In the genomic region with DNA sequence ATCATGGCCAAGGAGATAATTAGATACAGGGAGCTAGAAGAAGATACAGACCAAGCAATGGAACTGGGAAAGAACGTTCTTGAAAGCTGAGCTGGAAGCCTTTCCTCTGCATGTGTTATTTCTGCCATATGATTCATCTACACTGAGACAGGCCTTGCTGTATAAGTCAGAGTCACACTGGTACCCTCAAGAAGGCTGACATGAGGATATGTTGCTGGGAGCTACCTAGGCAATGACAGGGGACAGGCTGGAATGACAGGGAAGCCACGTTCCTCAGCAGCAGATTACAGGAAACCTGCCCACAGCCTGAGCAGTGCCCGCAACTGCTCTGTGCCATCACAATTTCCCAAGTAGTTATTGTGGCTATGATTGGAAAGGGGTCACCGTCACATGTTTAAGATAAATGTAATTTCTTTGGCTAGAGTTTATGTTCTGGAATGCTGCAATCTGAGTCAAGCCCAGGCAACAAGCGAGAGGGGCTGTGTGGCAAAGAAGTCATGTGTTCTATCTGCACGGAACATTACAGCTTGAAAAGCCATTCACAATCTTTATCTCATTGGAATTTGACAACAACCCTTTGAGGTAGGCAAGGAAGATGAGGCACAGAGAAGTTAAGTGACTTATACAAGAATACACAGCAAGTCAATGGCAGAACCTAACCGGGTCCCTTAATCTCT, we compare ENCODE assay signal across 1 cellular context.
TF ChIP-seq lines count a peak whose summit lies in the region.

No MANE protein-coding gene starts in this region.

TF ChIP-seq in IMR-90, 13 proteins besides CTCF, POLR2A, EP300 and RAD21 (continued from another document):
- TF ChIP-seq, protein P1, sequence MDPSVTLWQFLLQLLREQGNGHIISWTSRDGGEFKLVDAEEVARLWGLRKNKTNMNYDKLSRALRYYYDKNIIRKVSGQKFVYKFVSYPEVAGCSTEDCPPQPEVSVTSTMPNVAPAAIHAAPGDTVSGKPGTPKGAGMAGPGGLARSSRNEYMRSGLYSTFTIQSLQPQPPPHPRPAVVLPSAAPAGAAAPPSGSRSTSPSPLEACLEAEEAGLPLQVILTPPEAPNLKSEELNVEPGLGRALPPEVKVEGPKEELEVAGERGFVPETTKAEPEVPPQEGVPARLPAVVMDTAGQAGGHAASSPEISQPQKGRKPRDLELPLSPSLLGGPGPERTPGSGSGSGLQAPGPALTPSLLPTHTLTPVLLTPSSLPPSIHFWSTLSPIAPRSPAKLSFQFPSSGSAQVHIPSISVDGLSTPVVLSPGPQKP (IDR thresholded peaks at IDR 0.05; ENCODE audit: borderline replicate concordance, low read depth, low read length), result no peak
- TF ChIP-seq FOS (IDR thresholded peaks at IDR 0.05; ENCODE audit: low read depth, low read length), result peak; percentile 66; the same call in 1 of the 2 replicates
- no peak for TF ChIP-seq NFE2L2 (IDR thresholded peaks at IDR 0.05; ENCODE audit: low read depth, low read length)
- TF ChIP-seq CHD1 (IDR thresholded peaks at IDR 0.05; ENCODE audit: low read depth, low read length), result no peak
- peak; percentile 82 for TF ChIP-seq CEBPB (IDR thresholded peaks at IDR 0.05; ENCODE audit: low read depth, low read length)
- TF ChIP-seq MAZ (IDR thresholded peaks at IDR 0.05; ENCODE audit: borderline replicate concordance, low read depth, low read length), result peak; percentile 8; the same call in 1 of the 2 replicates
- no peak for TF ChIP-seq MAFK (IDR thresholded peaks at IDR 0.05; ENCODE audit: low read depth, low read length)
- TF ChIP-seq MXI1 (IDR thresholded peaks at IDR 0.05; ENCODE audit: borderline replicate concordance, low read depth, low read length), result peak; percentile 52
- TF ChIP-seq RCOR1 (IDR thresholded peaks at IDR 0.05; ENCODE audit: insufficient replicate concordance, low read length), result no peak
- TF ChIP-seq, protein P2, sequence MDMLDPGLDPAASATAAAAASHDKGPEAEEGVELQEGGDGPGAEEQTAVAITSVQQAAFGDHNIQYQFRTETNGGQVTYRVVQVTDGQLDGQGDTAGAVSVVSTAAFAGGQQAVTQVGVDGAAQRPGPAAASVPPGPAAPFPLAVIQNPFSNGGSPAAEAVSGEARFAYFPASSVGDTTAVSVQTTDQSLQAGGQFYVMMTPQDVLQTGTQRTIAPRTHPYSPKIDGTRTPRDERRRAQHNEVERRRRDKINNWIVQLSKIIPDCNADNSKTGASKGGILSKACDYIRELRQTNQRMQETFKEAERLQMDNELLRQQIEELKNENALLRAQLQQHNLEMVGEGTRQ (IDR thresholded peaks at IDR 0.05; ENCODE audit: low read depth, low read length), result peak; percentile 74
